Comparison of ENCODE assay signal across 14 cellular contexts in the genomic region with DNA sequence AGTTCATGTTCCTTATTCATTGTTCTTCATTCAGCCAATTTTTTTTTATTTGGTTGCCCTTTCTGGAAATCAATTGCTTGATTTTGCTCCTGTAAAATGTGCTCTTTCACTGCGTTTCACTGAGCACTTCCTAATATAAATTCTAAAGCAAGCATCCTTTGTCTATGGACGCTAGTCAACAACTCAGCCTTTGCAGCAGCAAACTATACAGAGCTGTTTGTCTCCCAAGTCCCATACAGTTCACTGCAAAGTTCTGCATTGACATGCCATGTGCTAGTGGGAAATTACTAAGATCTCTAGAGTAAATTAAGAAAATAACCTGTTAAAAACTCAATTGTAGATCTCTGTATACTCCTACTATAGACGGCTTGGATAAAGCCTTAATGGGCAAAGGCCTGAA.
DNase-seq lines count a peak whose midpoint lies in the region; ATAC-seq and TF ChIP-seq lines count a peak whose summit lies in the region.
"Had no signal": no experiment of that assay in that cellular context is flagged by ENCODE, and none has a peak within 500 bp of the region (broad histone marks: within the 10 kb centered on the region; RNA-seq: fewer than 3 reads in every experiment).

No MANE protein-coding gene starts in this region.

- H3K9me3 Mint-ChIP-seq in activated T-helper 17 cell treated with anti-CD3 and anti-CD28 coated beads, Interleukin-2, amount 50 U/mL, for 72 hours: no peaks in the 10 kb centered on the region
- H3K9me3 Mint-ChIP-seq in memory B cell: no peaks in the 10 kb centered on the region

- H3K27ac Mint-ChIP-seq in activated T-helper 17 cell treated with anti-CD3 and anti-CD28 coated beads, Interleukin-2, amount 50 U/mL, for 72 hours: peak overlapping the region; percentile 95
- H3K27ac Mint-ChIP-seq in memory B cell: peak overlapping the region; percentile 77

- peak in 1 of 2 donors; percentile 18 for TF ChIP-seq EP300 in tibial nerve (IDR thresholded peaks at IDR 0.05)

- DNase-seq in left ventricle myocardium inferior: no peak
- DNase-seq in heart left ventricle: no peak
- DNase-seq in memory B cell (ENCODE audit: low spot score in 2 of 2): no peak
- DNase-seq in tibial nerve (ENCODE audit: low spot score in 2 of 2): no peak
- DNase-seq: gastrocnemius medialis, GF-D8, GM23248, NCI-H187, NCI-H446 treated with DMSO at 0.1 percent for 48 hours had no signal

- H3K27me3 Mint-ChIP-seq in activated T-helper 17 cell treated with anti-CD3 and anti-CD28 coated beads, Interleukin-2, amount 50 U/mL, for 72 hours: no peaks in the 10 kb centered on the region
- H3K27me3 Mint-ChIP-seq in memory B cell: no peaks in the 10 kb centered on the region

- H3K27ac ChIP-seq in left ventricle myocardium inferior (replicated peaks) (peak overlapping the region; percentile 22), heart left ventricle (peak overlapping the region in 1 of 12 donors; percentile 72), tibial nerve (peak overlapping the region in 3 of 4 donors; percentile 68 to 78 (median 74))
- H3K27ac ChIP-seq: ascending aorta, gastrocnemius medialis, GM23248 had no signal

- WGBS in heart left ventricle, 4 donors: 80 to 83% (median 82%) methylated on average over 3 of the region's 3 CpGs
- 31 to 38% methylated on average over 3 of the region's 3 CpGs for WGBS in tibial nerve, 2 donors

- no peak overlapping the region for H3K4me3 ChIP-seq in left ventricle myocardium inferior
- H3K4me3 ChIP-seq in heart left ventricle: no peak overlapping the region
- H3K4me3 ChIP-seq in tibial nerve: no peak overlapping the region
- H3K4me3 ChIP-seq: ascending aorta, gastrocnemius medialis, GM23248 had no signal

- peak overlapping the region; percentile 63 for H3K4me3 Mint-ChIP-seq in activated T-helper 17 cell treated with anti-CD3 and anti-CD28 coated beads, Interleukin-2, amount 50 U/mL, for 72 hours
- H3K4me3 Mint-ChIP-seq in memory B cell: no peak overlapping the region

- no peak for TF ChIP-seq POLR2A in heart left ventricle (IDR thresholded peaks at IDR 0.05)
- no peak for TF ChIP-seq POLR2A in tibial nerve (IDR thresholded peaks at IDR 0.05)

- H3K9me3 ChIP-seq in left ventricle myocardium inferior (replicated peaks): no peaks in the 10 kb centered on the region
- H3K9me3 ChIP-seq in heart left ventricle: no peaks in the 10 kb centered on the region
- no peaks in the 10 kb centered on the region for H3K9me3 ChIP-seq in tibial nerve
- H3K9me3 ChIP-seq: ascending aorta, gastrocnemius medialis had no signal

- ATAC-seq in heart left ventricle (no peak), memory B cell (ENCODE audit: low read depth) (no peak), SK-N-SH treated with all-trans-retinoic acid at 6 μM for 48 hours (no peak), HG03457 (IDR thresholded peaks at IDR 0.05; ENCODE audit: unreplicated experiment) (no peak)
- no peak for ATAC-seq in activated T-helper 17 cell treated with anti-CD3 and anti-CD28 coated beads, Interleukin-2, amount 50 U/mL, for 72 hours (replicated peaks)
- ATAC-seq in activated CD4-positive, CD25-positive, alpha-beta regulatory T cell treated with anti-CD3 and anti-CD28 coated beads, Interleukin-2, amount 50 U/mL, for 24 hours: no peak
- ATAC-seq: gastrocnemius medialis had no signal

- H3K4me1 Mint-ChIP-seq in activated T-helper 17 cell treated with anti-CD3 and anti-CD28 coated beads, Interleukin-2, amount 50 U/mL, for 72 hours: peaks cover 57% of the 10 kb centered on the region
- H3K4me1 Mint-ChIP-seq in memory B cell: peaks cover 29% of the 10 kb centered on the region

- no peak for TF ChIP-seq CTCF in left ventricle myocardium inferior (IDR thresholded peaks at IDR 0.05; ENCODE audit: borderline replicate concordance)
- no peak for TF ChIP-seq CTCF in heart left ventricle (IDR thresholded peaks at IDR 0.05)
- no peak for TF ChIP-seq CTCF in tibial nerve (IDR thresholded peaks at IDR 0.05)

- intact Hi-C loops in left ventricle myocardium inferior (cut with micrococcal nuclease) (no loop called here), heart left ventricle (cut with DNase I) (no loop called here)

- peaks cover 41% of the 10 kb centered on the region for H3K36me3 Mint-ChIP-seq in activated T-helper 17 cell treated with anti-CD3 and anti-CD28 coated beads, Interleukin-2, amount 50 U/mL, for 72 hours (ENCODE audit: low read depth)
- H3K36me3 Mint-ChIP-seq in memory B cell: peaks cover 8% of the 10 kb centered on the region

- H3K27me3 ChIP-seq in left ventricle myocardium inferior (ENCODE audit: low read depth) (no peaks in the 10 kb centered on the region), heart left ventricle (no peaks in the 10 kb centered on the region), tibial nerve (no peaks in the 10 kb centered on the region)
- H3K27me3 ChIP-seq: ascending aorta, gastrocnemius medialis had no signal

- H3K4me1 ChIP-seq in left ventricle myocardium inferior (no peaks in the 10 kb centered on the region), heart left ventricle (peaks cover 0 to 65% (median 0%) of the 10 kb centered on the region in 12 donors), tibial nerve (peaks cover 0 to 55% (median 32%) of the 10 kb centered on the region in 4 donors)
- H3K4me1 ChIP-seq: ascending aorta had no signal

- H3K36me3 ChIP-seq in left ventricle myocardium inferior (no peaks in the 10 kb centered on the region), heart left ventricle (peaks cover 0 to 8% (median 0%) of the 10 kb centered on the region in 9 donors), tibial nerve (no peaks in the 10 kb centered on the region)
- H3K36me3 ChIP-seq: ascending aorta, gastrocnemius medialis had no signal

TF ChIP-seq in SK-N-SH treated with all-trans-retinoic acid at 6 μM for 48 hours, 23 proteins besides CTCF, POLR2A, EP300 and RAD21:
- no peak for TF ChIP-seq SNAI2 (CRISPR knock-in tag; IDR thresholded peaks at IDR 0.05)
- TF ChIP-seq RARB (CRISPR knock-in tag; IDR thresholded peaks at IDR 0.05): no peak
- TF ChIP-seq ZFP30 (CRISPR knock-in tag; IDR thresholded peaks at IDR 0.05): no peak
- TF ChIP-seq, protein P1, sequence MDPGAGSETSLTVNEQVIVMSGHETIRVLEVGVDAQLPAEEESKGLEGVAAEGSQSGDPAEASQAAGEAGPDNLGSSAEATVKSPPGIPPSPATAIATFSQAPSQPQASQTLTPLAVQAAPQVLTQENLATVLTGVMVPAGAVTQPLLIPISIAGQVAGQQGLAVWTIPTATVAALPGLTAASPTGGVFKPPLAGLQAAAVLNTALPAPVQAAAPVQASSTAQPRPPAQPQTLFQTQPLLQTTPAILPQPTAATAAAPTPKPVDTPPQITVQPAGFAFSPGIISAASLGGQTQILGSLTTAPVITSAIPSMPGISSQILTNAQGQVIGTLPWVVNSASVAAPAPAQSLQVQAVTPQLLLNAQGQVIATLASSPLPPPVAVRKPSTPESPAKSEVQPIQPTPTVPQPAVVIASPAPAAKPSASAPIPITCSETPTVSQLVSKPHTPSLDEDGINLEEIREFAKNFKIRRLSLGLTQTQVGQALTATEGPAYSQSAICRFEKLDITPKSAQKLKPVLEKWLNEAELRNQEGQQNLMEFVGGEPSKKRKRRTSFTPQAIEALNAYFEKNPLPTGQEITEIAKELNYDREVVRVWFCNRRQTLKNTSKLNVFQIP (CRISPR knock-in tag; IDR thresholded peaks at IDR 0.05; ENCODE audit: borderline replicate concordance, low read depth): no peak
- TF ChIP-seq, protein P2, sequence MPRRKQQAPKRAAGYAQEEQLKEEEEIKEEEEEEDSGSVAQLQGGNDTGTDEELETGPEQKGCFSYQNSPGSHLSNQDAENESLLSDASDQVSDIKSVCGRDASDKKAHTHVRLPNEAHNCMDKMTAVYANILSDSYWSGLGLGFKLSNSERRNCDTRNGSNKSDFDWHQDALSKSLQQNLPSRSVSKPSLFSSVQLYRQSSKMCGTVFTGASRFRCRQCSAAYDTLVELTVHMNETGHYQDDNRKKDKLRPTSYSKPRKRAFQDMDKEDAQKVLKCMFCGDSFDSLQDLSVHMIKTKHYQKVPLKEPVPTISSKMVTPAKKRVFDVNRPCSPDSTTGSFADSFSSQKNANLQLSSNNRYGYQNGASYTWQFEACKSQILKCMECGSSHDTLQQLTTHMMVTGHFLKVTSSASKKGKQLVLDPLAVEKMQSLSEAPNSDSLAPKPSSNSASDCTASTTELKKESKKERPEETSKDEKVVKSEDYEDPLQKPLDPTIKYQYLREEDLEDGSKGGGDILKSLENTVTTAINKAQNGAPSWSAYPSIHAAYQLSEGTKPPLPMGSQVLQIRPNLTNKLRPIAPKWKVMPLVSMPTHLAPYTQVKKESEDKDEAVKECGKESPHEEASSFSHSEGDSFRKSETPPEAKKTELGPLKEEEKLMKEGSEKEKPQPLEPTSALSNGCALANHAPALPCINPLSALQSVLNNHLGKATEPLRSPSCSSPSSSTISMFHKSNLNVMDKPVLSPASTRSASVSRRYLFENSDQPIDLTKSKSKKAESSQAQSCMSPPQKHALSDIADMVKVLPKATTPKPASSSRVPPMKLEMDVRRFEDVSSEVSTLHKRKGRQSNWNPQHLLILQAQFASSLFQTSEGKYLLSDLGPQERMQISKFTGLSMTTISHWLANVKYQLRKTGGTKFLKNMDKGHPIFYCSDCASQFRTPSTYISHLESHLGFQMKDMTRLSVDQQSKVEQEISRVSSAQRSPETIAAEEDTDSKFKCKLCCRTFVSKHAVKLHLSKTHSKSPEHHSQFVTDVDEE (CRISPR knock-in tag; IDR thresholded peaks at IDR 0.05): no peak
- no peak for TF ChIP-seq ZC3H10 (CRISPR knock-in tag; IDR thresholded peaks at IDR 0.05)
